Comparison of ENCODE assay signal across 9 cellular contexts in the genomic region with DNA sequence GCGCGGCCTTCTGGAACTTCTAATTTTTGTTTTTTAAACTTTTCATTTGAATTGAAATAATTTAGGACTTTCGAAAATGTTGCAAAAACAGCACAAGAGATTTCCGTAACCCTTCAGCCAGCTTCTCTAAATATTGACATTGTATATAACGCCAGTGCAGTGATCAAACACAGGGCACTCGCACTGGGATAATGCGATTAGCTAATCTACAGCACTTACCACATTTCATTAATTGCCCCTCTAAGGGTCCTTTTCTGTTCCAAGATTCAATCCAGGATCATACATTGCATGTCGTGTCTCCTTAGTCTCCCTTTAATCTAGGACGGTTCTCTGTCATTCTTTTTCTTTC. TPM values are rescaled to one million over a fixed set of nuclear protein-coding genes. Genes with fewer than 3 reads are reported as not detected.
DNase-seq lines count a peak whose midpoint lies in the region; ATAC-seq and TF ChIP-seq lines count a peak whose summit lies in the region.
"Had no signal": no experiment of that assay in that cellular context is flagged by ENCODE, and none has a peak within 500 bp of the region (broad histone marks: within the 10 kb centered on the region; RNA-seq: fewer than 3 reads in every experiment).

No MANE protein-coding gene starts in this region.

- ATAC-seq in WTC11 (no peak), GM18498 (IDR thresholded peaks at IDR 0.05; ENCODE audit: unreplicated experiment) (no peak)

- no peak overlapping the region for H3K27ac ChIP-seq in iPS-18a (ENCODE audit: low read length)
- H3K27ac ChIP-seq in subcutaneous abdominal adipose tissue (ENCODE audit: low read depth, low read length): peak overlapping the region; percentile 93

- H3K36me3 ChIP-seq in iPS-18a (ENCODE audit: control insufficient read depth, low read depth, low read length): no peaks in the 10 kb centered on the region
- H3K36me3 ChIP-seq in subcutaneous abdominal adipose tissue (ENCODE audit: control insufficient read depth in 5 of 5, insufficient read depth in 5 of 5, low read length in 5 of 5): no peaks in the 10 kb centered on the region

- POLR2A ChIA-PET in WTC11 (lab: Charles Lee): no interaction called here

- H3K9ac ChIP-seq in iPS-18a (ENCODE audit: low read length) (no peak overlapping the region), subcutaneous abdominal adipose tissue (ENCODE audit: low read length in 5 of 5) (peak overlapping the region; percentile 57 to 84 (median 76))

- peaks cover 46% of the 10 kb centered on the region for H3K27me3 ChIP-seq in iPS-18a (ENCODE audit: control insufficient read depth, insufficient read depth, low read length)
- H3K27me3 ChIP-seq in subcutaneous abdominal adipose tissue (ENCODE audit: control insufficient read depth in 5 of 5, insufficient read depth in 4 of 5, low read length in 5 of 5): no peaks in the 10 kb centered on the region

- DNase-seq in T-helper 1 cell: no peak
- DNase-seq in WTC11 (ENCODE audit: low spot score): no peak
- DNase-seq in midbrain (lab: John Stamatoyannopoulos, UW): no peak
- DNase-seq in activated CD8-positive, alpha-beta memory T cell treated with anti-CD3 and anti-CD28 coated beads, Interleukin-2, amount 50 U/mL, for 48 hours: no peak
- DNase-seq: DND-41 had no signal

- H3K9me3 Mint-ChIP-seq in T-helper 1 cell treated with Interleukin-12 subunit alpha and Interleukin-12 subunit beta and Interleukin-4 antibody, amounts not matched to agents 30 μg/mL and 1 μg/mL, for 36 hours: no peaks in the 10 kb centered on the region
- H3K9me3 Mint-ChIP-seq in WTC11: no peaks in the 10 kb centered on the region

- peaks cover 6% of the 10 kb centered on the region for H3K36me3 Mint-ChIP-seq in T-helper 1 cell treated with Interleukin-12 subunit alpha and Interleukin-12 subunit beta and Interleukin-4 antibody, amounts not matched to agents 30 μg/mL and 1 μg/mL, for 36 hours (ENCODE audit: low read depth)
- H3K36me3 Mint-ChIP-seq in WTC11: no peaks in the 10 kb centered on the region

- H3K9me3 ChIP-seq in iPS-18a (ENCODE audit: control insufficient read depth, low read depth, low read length) (no peaks in the 10 kb centered on the region), subcutaneous abdominal adipose tissue (ENCODE audit: control insufficient read depth in 5 of 5, low read length in 5 of 5) (no peaks in the 10 kb centered on the region)

- peak overlapping the region; percentile 43 for H3K4me3 Mint-ChIP-seq in T-helper 1 cell treated with Interleukin-12 subunit alpha and Interleukin-12 subunit beta and Interleukin-4 antibody, amounts not matched to agents 30 μg/mL and 1 μg/mL, for 36 hours
- H3K4me3 Mint-ChIP-seq in WTC11: peak overlapping the region; percentile 61

- peaks cover 59% of the 10 kb centered on the region for H3K27me3 Mint-ChIP-seq in T-helper 1 cell treated with Interleukin-12 subunit alpha and Interleukin-12 subunit beta and Interleukin-4 antibody, amounts not matched to agents 30 μg/mL and 1 μg/mL, for 36 hours (ENCODE audit: low read depth)
- H3K27me3 Mint-ChIP-seq in WTC11 (ENCODE audit: low read depth): peaks cover 52% of the 10 kb centered on the region

- H3K4me3 ChIP-seq in iPS-18a (ENCODE audit: low read length) (peak overlapping the region; percentile 67), subcutaneous abdominal adipose tissue (ENCODE audit: low read depth in 1 of 5, low read length in 5 of 5) (peak overlapping the region; percentile 80 to 91 (median 84))

- peaks cover 5% of the 10 kb centered on the region for H3K4me1 Mint-ChIP-seq in T-helper 1 cell treated with Interleukin-12 subunit alpha and Interleukin-12 subunit beta and Interleukin-4 antibody, amounts not matched to agents 30 μg/mL and 1 μg/mL, for 36 hours (ENCODE audit: low read depth)
- H3K4me1 Mint-ChIP-seq in WTC11: peaks cover 27% of the 10 kb centered on the region

- CTCF ChIA-PET in WTC11 (lab: Charles Lee): no interaction called here

- no peak for TF ChIP-seq CTCF in WTC11 (IDR thresholded peaks at IDR 0.05)

- H3K4me1 ChIP-seq in iPS-18a (ENCODE audit: control insufficient read depth, low read depth, low read length) (peaks cover 3% of the 10 kb centered on the region), subcutaneous abdominal adipose tissue (ENCODE audit: control insufficient read depth in 5 of 5, insufficient read depth in 5 of 5, low read length in 5 of 5) (peaks cover 5 to 37% (median 27%) of the 10 kb centered on the region in 5 donors)

- H3K27ac Mint-ChIP-seq in T-helper 1 cell treated with Interleukin-12 subunit alpha and Interleukin-12 subunit beta and Interleukin-4 antibody, amounts not matched to agents 30 μg/mL and 1 μg/mL, for 36 hours: peak overlapping the region; percentile 12
- no peak overlapping the region for H3K27ac Mint-ChIP-seq in WTC11

TF ChIP-seq in WTC11, 78 proteins besides CTCF, POLR2A, EP300 and RAD21:
- TF ChIP-seq ZNF396 (CRISPR knock-in tag; IDR thresholded peaks at IDR 0.05; ENCODE audit: borderline replicate concordance) (no peak), RELA (CRISPR knock-in tag; IDR thresholded peaks at IDR 0.05; ENCODE audit: borderline replicate concordance) (no peak), HMGA2 (CRISPR knock-in tag; IDR thresholded peaks at IDR 0.05) (no peak), SP1 (CRISPR knock-in tag; conservative IDR thresholded peaks at IDR 0.05) (no peak), RORB (CRISPR knock-in tag; IDR thresholded peaks at IDR 0.05) (no peak), TEAD4 (CRISPR knock-in tag; IDR thresholded peaks at IDR 0.05) (no peak), ATF1 (CRISPR knock-in tag; IDR thresholded peaks at IDR 0.05) (no peak), ZBTB21 (CRISPR knock-in tag; IDR thresholded peaks at IDR 0.05; ENCODE audit: borderline replicate concordance) (no peak), SOX15 (CRISPR knock-in tag; IDR thresholded peaks at IDR 0.05) (no peak), ZNF671 (CRISPR knock-in tag; IDR thresholded peaks at IDR 0.05) (no peak), IRF2 (CRISPR knock-in tag; IDR thresholded peaks at IDR 0.05; ENCODE audit: borderline replicate concordance, low read depth) (no peak), E2F1 (CRISPR knock-in tag; IDR thresholded peaks at IDR 0.05) (no peak), FOXP1 (CRISPR knock-in tag; IDR thresholded peaks at IDR 0.05; ENCODE audit: borderline replicate concordance) (no peak), ATF6 (CRISPR knock-in tag; IDR thresholded peaks at IDR 0.05) (no peak), FOXK1 (CRISPR knock-in tag; IDR thresholded peaks at IDR 0.05) (no peak), CREB1 (CRISPR knock-in tag; IDR thresholded peaks at IDR 0.05) (no peak)
- TF ChIP-seq, protein P1, sequence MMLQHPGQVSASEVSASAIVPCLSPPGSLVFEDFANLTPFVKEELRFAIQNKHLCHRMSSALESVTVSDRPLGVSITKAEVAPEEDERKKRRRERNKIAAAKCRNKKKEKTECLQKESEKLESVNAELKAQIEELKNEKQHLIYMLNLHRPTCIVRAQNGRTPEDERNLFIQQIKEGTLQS (CRISPR knock-in tag; conservative IDR thresholded peaks at IDR 0.05): no peak

RNA-seq across cellular contexts. Expression of gene CD302, which starts 0.3 kb away (rescaled TPM):
- total RNA-seq in WTC11 (2021): 1.4 to 2.5 TPM (median 1.8 TPM) in 3 replicates
